Comparison of ENCODE assay signal across 20 cellular contexts in genomic region chr5:139646111-139646510, GRCh38. TPM values are rescaled to one million over a fixed set of nuclear protein-coding genes. Genes with fewer than 3 reads are reported as not detected.
DNase-seq lines count a peak whose midpoint lies in the region; ATAC-seq and TF ChIP-seq lines count a peak whose summit lies in the region.
"Had no signal": no experiment of that assay in that cellular context is flagged by ENCODE, and none has a peak within 500 bp of the region (broad histone marks: within the 10 kb centered on the region; RNA-seq: fewer than 3 reads in every experiment).

No MANE protein-coding gene starts in this region.

- no peak overlapping the region for H3K4me3 Mint-ChIP-seq in activated T-cell treated with anti-CD3 and anti-CD28 coated beads, Interleukin-2, amount 50 U/mL, for 24 hours
- H3K4me3 Mint-ChIP-seq in activated T-cell treated with anti-CD3 and anti-CD28 coated beads, Interleukin-2, amount 50 U/mL, for 72 hours, result no peak overlapping the region

- TF ChIP-seq POLR2A in gastrocnemius medialis (IDR thresholded peaks at IDR 0.05), result no peak

- H3K36me3 Mint-ChIP-seq in activated T-cell treated with anti-CD3 and anti-CD28 coated beads, Interleukin-2, amount 50 U/mL, for 24 hours (ENCODE audit: low read depth), result no peaks in the 10 kb centered on the region
- peaks cover 0 to 1% of the 10 kb centered on the region in 2 donors for H3K36me3 Mint-ChIP-seq in activated T-cell treated with anti-CD3 and anti-CD28 coated beads, Interleukin-2, amount 50 U/mL, for 72 hours (ENCODE audit: insufficient read depth in 2 of 2)

- H3K27ac Mint-ChIP-seq in activated T-cell treated with anti-CD3 and anti-CD28 coated beads, Interleukin-2, amount 50 U/mL, for 24 hours, result no peak overlapping the region
- no peak overlapping the region for H3K27ac Mint-ChIP-seq in activated T-cell treated with anti-CD3 and anti-CD28 coated beads, Interleukin-2, amount 50 U/mL, for 72 hours

- peaks cover 17% of the 10 kb centered on the region for H3K36me3 ChIP-seq in WERI-Rb-1
- no peaks in the 10 kb centered on the region for H3K36me3 ChIP-seq in left lung
- no peaks in the 10 kb centered on the region for H3K36me3 ChIP-seq in gastrocnemius medialis
- H3K36me3 ChIP-seq: heart left ventricle had no signal

- H3K27ac ChIP-seq in WERI-Rb-1, result peak overlapping the region; percentile 97; the same call in 1 of the 2 replicates
- H3K27ac ChIP-seq in left lung, result no peak overlapping the region
- H3K27ac ChIP-seq in gastrocnemius medialis, result peak overlapping the region in 3 of 4 donors; percentile 98 to 99 (median 98)
- H3K27ac ChIP-seq: heart left ventricle had no signal

- H3K27me3 ChIP-seq in WERI-Rb-1 (ENCODE audit: insufficient read depth, low read depth, severe bottlenecking), result no peaks in the 10 kb centered on the region
- H3K27me3 ChIP-seq in left lung, result peaks cover 0 to 58% of the 10 kb centered on the region in 2 donors
- no peaks in the 10 kb centered on the region for H3K27me3 ChIP-seq in gastrocnemius medialis

- peak; percentile 22 for DNase-seq in activated T-cell treated with anti-CD3 and anti-CD28 coated beads, Interleukin-2, amount 50 U/mL, for 24 hours
- no peak for DNase-seq in activated T-cell treated with anti-CD3 and anti-CD28 coated beads, Interleukin-2, amount 50 U/mL, for 72 hours
- DNase-seq in WERI-Rb-1 (no peak), left lung (peak; percentile 16 to 24), gastrocnemius medialis (no peak), NCI-H1048 (lab: John Stamatoyannopoulos, UW) (no peak)
- DNase-seq: activated naive CD4-positive, alpha-beta T cell; activated T-cell treated with anti-CD3 and anti-CD28 coated beads for 4 hours; C1 segment of cervical spinal cord; DMS153; NCI-H2029 treated with DMSO at 0.1 percent for 48 hours; RPMI8226; stimulated activated CD4-positive, alpha-beta T cell treated with anti-CD3 and anti-CD28 coated beads, Interleukin-4, amount 100 ng/mL, for 4 hours; SW 1271 had no signal

- H3K4me3 ChIP-seq in WERI-Rb-1 (ENCODE audit: low read depth, low read length) (no peak overlapping the region), left lung (no peak overlapping the region), gastrocnemius medialis (no peak overlapping the region)
- H3K4me3 ChIP-seq: GM12878, K562 had no signal

- TF ChIP-seq CTCF in WERI-Rb-1 (IDR thresholded peaks at IDR 0.05; ENCODE audit: low read depth, low read length) (no peak), left lung (IDR thresholded peaks at IDR 0.05) (no peak), gastrocnemius medialis (IDR thresholded peaks at IDR 0.05 in 4 of 5, conservative IDR thresholded peaks at IDR 0.05 in 1 of 5) (no peak)

- intact Hi-C loops in left lung (cut with DNase I), result no loop called here
- intact Hi-C loops in gastrocnemius medialis (cut with DNase I; ENCODE audit: low total_unique reads), result no loop called here

- H3K27me3 Mint-ChIP-seq in activated T-cell treated with anti-CD3 and anti-CD28 coated beads, Interleukin-2, amount 50 U/mL, for 24 hours, result peaks cover 48% of the 10 kb centered on the region
- H3K27me3 Mint-ChIP-seq in activated T-cell treated with anti-CD3 and anti-CD28 coated beads, Interleukin-2, amount 50 U/mL, for 72 hours (ENCODE audit: low read depth), result peaks cover 48% of the 10 kb centered on the region

- no peak for ATAC-seq in activated T-cell treated with anti-CD3 and anti-CD28 coated beads, Interleukin-2, amount 50 U/mL, for 72 hours (replicated peaks in 1 of 2)
- ATAC-seq in left lung, result no peak
- no peak for ATAC-seq in gastrocnemius medialis
- ATAC-seq in GM18868 (IDR thresholded peaks at IDR 0.05; ENCODE audit: unreplicated experiment), result no peak
- ATAC-seq in GM19035 (IDR thresholded peaks at IDR 0.05; ENCODE audit: unreplicated experiment), result no peak
- ATAC-seq: GM12878, heart left ventricle, K562, psoas muscle had no signal

- H3K4me1 ChIP-seq in left lung (peaks cover 10 to 44% of the 10 kb centered on the region in 2 donors), gastrocnemius medialis (peaks cover 42 to 48% of the 10 kb centered on the region in 2 donors)

- in situ Hi-C loops in gastrocnemius medialis (cut with MboI; ENCODE audit: low sequenced_read_pairs in 4 of 4), result no loop called here

- peaks cover 25% of the 10 kb centered on the region for H3K4me1 Mint-ChIP-seq in activated T-cell treated with anti-CD3 and anti-CD28 coated beads, Interleukin-2, amount 50 U/mL, for 24 hours (ENCODE audit: low read depth)
- H3K4me1 Mint-ChIP-seq in activated T-cell treated with anti-CD3 and anti-CD28 coated beads, Interleukin-2, amount 50 U/mL, for 72 hours (ENCODE audit: low read depth), result peaks cover 19% of the 10 kb centered on the region

- no peaks in the 10 kb centered on the region for H3K9me3 Mint-ChIP-seq in activated T-cell treated with anti-CD3 and anti-CD28 coated beads, Interleukin-2, amount 50 U/mL, for 24 hours
- H3K9me3 Mint-ChIP-seq in activated T-cell treated with anti-CD3 and anti-CD28 coated beads, Interleukin-2, amount 50 U/mL, for 72 hours, result no peaks in the 10 kb centered on the region

- no peaks in the 10 kb centered on the region for H3K9me3 ChIP-seq in WERI-Rb-1 (ENCODE audit: severe bottlenecking)
- no peaks in the 10 kb centered on the region for H3K9me3 ChIP-seq in left lung
- no peaks in the 10 kb centered on the region for H3K9me3 ChIP-seq in gastrocnemius medialis
- H3K9me3 ChIP-seq: heart left ventricle, psoas muscle had no signal

RNA-seq across cellular contexts. Expression of gene CXXC5, which starts 2.0 kb away (rescaled TPM):
- total RNA-seq in activated T-cell treated with anti-CD3 and anti-CD28 coated beads, Interleukin-2, amount 50 U/mL, for 72 hours, result 1 to 10 TPM; 1.2 to 1.9 TPM
- total RNA-seq in left lung (10 to 100 TPM; 24.5 to 29.6 TPM), gastrocnemius medialis (10 to 100 TPM; 38.5 to 83.8 (median 60.9) TPM)

Comparison
In these comparisons a context has a peak if more than half of its experiments do, and no peak if none do; other contexts are left out.
1. DNase-seq: peak in activated T-cell treated with anti-CD3 and anti-CD28 coated beads, Interleukin-2, amount 50 U/mL, for 24 hours (single experiment) and left lung (2 of 2); none in activated T-cell treated with anti-CD3 and anti-CD28 coated beads, Interleukin-2, amount 50 U/mL, for 72 hours (0 of 2), WERI-Rb-1 (single experiment), gastrocnemius medialis (0 of 2) and NCI-H1048 (single experiment).
2. H3K27ac ChIP-seq: peak in WERI-Rb-1 (single experiment) and gastrocnemius medialis (3 of 4); none in left lung (0 of 2).
3. RNA of gene CXXC5, which starts 2.0 kb away (total RNA-seq): 38.5 to 83.8 TPM in gastrocnemius medialis and 24.5 to 29.6 TPM in left lung; 1.2 to 1.9 TPM in activated T-cell treated with anti-CD3 and anti-CD28 coated beads, Interleukin-2, amount 50 U/mL, for 72 hours; every median in the first group is over 4 times any median in the second.